Comparison of ENCODE assay signal across 5 cellular contexts in genomic region chr4:3935406-3935805, GRCh38.
DNase-seq lines count a peak whose midpoint lies in the region; FAIRE-seq and TF ChIP-seq lines count a peak whose summit lies in the region.
"Not testable (repeated sequence)": the region's sequence is repeated elsewhere in the genome, so short reads cannot be mapped to it uniquely, and the experiment has no call there.

No MANE protein-coding gene starts in this region.

- H3K4me1 ChIP-seq in H9 (ENCODE audit: insufficient read depth, low read length); H1 (replicated peaks in 1 of 4; ENCODE audit: control insufficient read depth in 3 of 4, insufficient read depth in 4 of 4, low read length in 3 of 4); mesendoderm (ENCODE audit: control insufficient read depth, low read depth, low read length); spleen: not testable (repeated sequence)

- H3K56ac ChIP-seq in H9 (ENCODE audit: insufficient read length, low read depth, low read length); H1 (replicated peaks; ENCODE audit: insufficient read length, low read depth, low read length): not testable (repeated sequence)
- peak overlapping the region; percentile 6 for H3K56ac ChIP-seq in mesendoderm (ENCODE audit: low read length)

- H2BK5ac ChIP-seq in H9 (ENCODE audit: insufficient read length, low read length); mesendoderm (ENCODE audit: low read length): not testable (repeated sequence)
- peak overlapping the region; percentile 44; the same call in 1 of the 2 replicates for H2BK5ac ChIP-seq in H1 (ENCODE audit: low read depth, low read length)

- H3K27ac ChIP-seq in H9 (ENCODE audit: insufficient read length, low read depth, low read length); H1 (ENCODE audit: low read depth, low read length); mesendoderm (ENCODE audit: low read depth, low read length); spleen: not testable (repeated sequence)

- not testable (repeated sequence) for H2BK120ac ChIP-seq in H9 (ENCODE audit: low read depth, low read length, poor library complexity, severe bottlenecking); H1 (replicated peaks; ENCODE audit: low read depth, low read length); mesendoderm (ENCODE audit: low read depth, low read length)

- H2AK5ac ChIP-seq in H9 (ENCODE audit: insufficient read length, low read length); H1 (ENCODE audit: low read depth, low read length); mesendoderm (ENCODE audit: low read length): not testable (repeated sequence)

- TF ChIP-seq RAD21 in H1 (IDR thresholded peaks at IDR 0.05 in 1 of 2, conservative IDR thresholded peaks at IDR 0.05 in 1 of 2; ENCODE audit: low read depth in 2 of 2, low read length in 2 of 2): not testable (repeated sequence)

- not testable (repeated sequence) for H3K79me2 ChIP-seq in H9 (ENCODE audit: insufficient read depth, low read length); H1 (ENCODE audit: control insufficient read depth in 1 of 2, insufficient read depth in 2 of 2, low read length in 2 of 2); mesendoderm (ENCODE audit: control insufficient read depth, insufficient read depth, low read length)

- H3K4me3 Mint-ChIP-seq in H9; activated naive CD8-positive, alpha-beta T cell: not testable (repeated sequence)

- FAIRE-seq in H1 (lab: Jason Lieb, UNC): not testable (repeated sequence)

- H4K8ac ChIP-seq in H9 (replicated peaks; ENCODE audit: insufficient read length, low read depth, low read length); H1 (ENCODE audit: extremely low read depth, insufficient read depth, low read length); mesendoderm (ENCODE audit: low read depth, low read length): not testable (repeated sequence)

- H3T11ph ChIP-seq in H9 (ENCODE audit: low read length): not testable (repeated sequence)

- not testable (repeated sequence) for H3K27me3 Mint-ChIP-seq in H9 (ENCODE audit: low read depth); activated naive CD8-positive, alpha-beta T cell

- H3K9me3 ChIP-seq in H9 (ENCODE audit: control insufficient read depth, low read depth, low read length); H1 (ENCODE audit: insufficient read depth in 2 of 2, low read depth in 1 of 2, low read length in 1 of 2); spleen: not testable (repeated sequence)

- H4K20me1 ChIP-seq in H9 (ENCODE audit: control insufficient read depth, insufficient read depth, insufficient read length); H1 (replicated peaks in 1 of 2; ENCODE audit: control insufficient read depth in 1 of 2, insufficient read depth in 2 of 2, low read length in 2 of 2): not testable (repeated sequence)

- no CpG with 5 or more reads among the region's 10 CpGs for WGBS in H9 (ENCODE audit: extremely low coverage, insufficient read length, low lambda C conversion rate)
- WGBS in H1 (ENCODE audit: extremely low coverage in 1 of 2, insufficient coverage in 1 of 2, insufficient read length in 1 of 2, insufficient replicate concordance in 2 of 2, low coverage in 1 of 2, low lambda C conversion rate in 2 of 2, missing lambda C conversion rate in 1 of 2), 2 experiments: 82% methylated on average over 10 of the region's 10 CpGs; no CpG with 5 or more reads in 1 of the 2 experiments
- no CpG with 5 or more reads among the region's 10 CpGs for WGBS in mesendoderm (ENCODE audit: extremely low coverage, insufficient coverage, low lambda C conversion rate)
- WGBS in spleen, 5 donors: 89 to 98% (median 93%) methylated on average over 10 of the region's 10 CpGs

- not testable (repeated sequence) for H3K36me3 ChIP-seq in H1 (ENCODE audit: control insufficient read depth in 2 of 4, insufficient read depth in 4 of 4, low read length in 3 of 4); mesendoderm (ENCODE audit: control insufficient read depth, insufficient read depth, low read length); spleen

- H2BK12ac ChIP-seq in H9 (ENCODE audit: insufficient read length, low read depth, low read length): not testable (repeated sequence)
- H2BK12ac ChIP-seq in H1 (ENCODE audit: low read depth, low read length): 0 out of 2 replicates have a peak overlapping the region, but pooled peaks have one; percentile 27

- H3K4ac ChIP-seq in H9 (ENCODE audit: low read depth, low read length); H1 (replicated peaks; ENCODE audit: insufficient read length, low read depth, low read length): not testable (repeated sequence)
- peak overlapping the region; percentile 65 for H3K4ac ChIP-seq in mesendoderm (ENCODE audit: low read depth, low read length)

- H3K4me2 ChIP-seq in H9 (ENCODE audit: insufficient read depth, insufficient read length, low read length); H1 (ENCODE audit: insufficient read depth in 1 of 2, low read depth in 2 of 2, low read length in 2 of 2); mesendoderm (ENCODE audit: low read length): not testable (repeated sequence)

- POLR2A ChIA-PET in H1 (lab: Charles Lee; ENCODE audit: partially characterized antibody): interaction anchor here (0.6 kb wide), 1 partner anchor 13 kb away, joined by 3 read pairs; no protein-coding TSS in a partner anchor

- H3K18ac ChIP-seq in H9 (ENCODE audit: insufficient read length, low read depth, low read length); H1 (ENCODE audit: extremely low read depth, low read length): not testable (repeated sequence)
- peak overlapping the region; percentile 72 for H3K18ac ChIP-seq in mesendoderm (ENCODE audit: low read length)

- H3K9ac ChIP-seq in H9 (ENCODE audit: extremely low read depth, insufficient read length, low read length); H1 (replicated peaks in 1 of 4; ENCODE audit: extremely low read depth in 1 of 4, low read depth in 3 of 4, low read length in 3 of 4); mesendoderm (ENCODE audit: low read length): not testable (repeated sequence)

- not testable (repeated sequence) for H2BK15ac ChIP-seq in H9 (ENCODE audit: low read depth, low read length); H1 (ENCODE audit: low read length); mesendoderm (replicated peaks; ENCODE audit: low read depth)

- H2AFZ ChIP-seq in H9 (ENCODE audit: low read length); H1 (ENCODE audit: low read length): not testable (repeated sequence)

- not testable (repeated sequence) for H3K79me1 ChIP-seq in H9 (ENCODE audit: insufficient read depth, low read depth, low read length, poor library complexity, severe bottlenecking); H1 (ENCODE audit: low read depth, low read length); mesendoderm (ENCODE audit: low read length)

- CTCF ChIA-PET in H1 (lab: Charles Lee; ENCODE audit: partially characterized antibody): interaction anchor here (0.6 to 1.0 kb wide), 2 partner anchors 97 to 168 kb away, joined by 3 read pairs; no protein-coding TSS in a partner anchor

- H3K4me3 ChIP-seq in H1 (ENCODE audit: extremely low read depth in 1 of 4, insufficient read depth in 2 of 4, low read depth in 3 of 4, low read length in 4 of 4); mesendoderm (ENCODE audit: low read length); spleen: not testable (repeated sequence)

- TF ChIP-seq EP300 in H1 (IDR thresholded peaks at IDR 0.05; ENCODE audit: borderline replicate concordance in 1 of 2, low read depth in 2 of 2, low read length in 2 of 2): not testable (repeated sequence)

- H3K27me3 ChIP-seq in H9 (ENCODE audit: insufficient read depth, low read length); H1 (replicated peaks in 1 of 4; ENCODE audit: control insufficient read depth in 3 of 4, extremely low read depth in 1 of 4, insufficient read depth in 3 of 4, low read length in 3 of 4); mesendoderm (ENCODE audit: insufficient read depth, low read length, poor library complexity); spleen (replicated peaks in 1 of 7): not testable (repeated sequence)

- peaks cover 4 to 14% of the 10 kb centered on the region in 2 experiments; a peak in 3 of 4 replicates for H3K4me1 Mint-ChIP-seq in H9
- H3K4me1 Mint-ChIP-seq in activated naive CD8-positive, alpha-beta T cell (ENCODE audit: low read depth): not testable (repeated sequence)

- not testable (repeated sequence) for H3K23me2 ChIP-seq in H9 (ENCODE audit: insufficient read length, low read depth, low read length, poor library complexity, severe bottlenecking); H1 (ENCODE audit: low read depth, low read length)

- H4K5ac ChIP-seq in H9 (ENCODE audit: insufficient read length, low read depth, low read length); H1 (ENCODE audit: insufficient read length, low read depth, low read length); mesendoderm (ENCODE audit: low read length): not testable (repeated sequence)

- peak overlapping the region in 2 of 3 experiments; percentile 5 to 89; a peak in 1 of 7 replicates for H3K27ac Mint-ChIP-seq in H9
- H3K27ac Mint-ChIP-seq in activated naive CD8-positive, alpha-beta T cell: peak overlapping the region; percentile 41

- intact Hi-C loops in spleen (cut with DNase I; ENCODE audit: low total_unique reads): not testable (repeated sequence)

- DNase-seq in H9; H1 (ENCODE audit: low read depth in 1 of 2, low spot score in 2 of 2); mesendoderm: not testable (repeated sequence)
- peak; percentile 32 for DNase-seq in spleen

- not testable (repeated sequence) for H3K36me3 Mint-ChIP-seq in H9 (ENCODE audit: insufficient read depth in 1 of 3, low read depth in 3 of 3); activated naive CD8-positive, alpha-beta T cell

- not testable (repeated sequence) for H4K91ac ChIP-seq in H9 (ENCODE audit: insufficient read length, low read depth, low read length); H1 (replicated peaks; ENCODE audit: insufficient read length, low read length)

- TF ChIP-seq CTCF in H9 (conservative IDR thresholded peaks at IDR 0.05); H1 (IDR thresholded peaks at IDR 0.05; ENCODE audit: control extremely low read depth in 1 of 3, insufficient read depth in 1 of 3, low read depth in 1 of 3, low read length in 3 of 3); spleen (IDR thresholded peaks at IDR 0.05 in 8 of 11, conservative IDR thresholded peaks at IDR 0.05 in 3 of 11): not testable (repeated sequence)

- not testable (repeated sequence) for H3K14ac ChIP-seq in H9 (ENCODE audit: insufficient read depth, low read length); H1 (ENCODE audit: insufficient read length)

- TF ChIP-seq POLR2A in H1 (IDR thresholded peaks at IDR 0.05; ENCODE audit: control extremely low read depth in 1 of 2, low read depth in 2 of 2, low read length in 2 of 2); spleen (IDR thresholded peaks at IDR 0.05): not testable (repeated sequence)

- H2BK20ac ChIP-seq in H9 (ENCODE audit: low read depth, low read length, poor library complexity, severe bottlenecking): not testable (repeated sequence)
- H2BK20ac ChIP-seq in H1 (ENCODE audit: low read length): peak overlapping the region; percentile 61; the same call in 1 of the 2 replicates

- not testable (repeated sequence) for H3K23ac ChIP-seq in H9 (ENCODE audit: insufficient read length, low read depth, low read length); H1 (ENCODE audit: insufficient read length); mesendoderm (ENCODE audit: low read length)

- H3K9me3 Mint-ChIP-seq in H9; activated naive CD8-positive, alpha-beta T cell (ENCODE audit: low read depth): not testable (repeated sequence)
